Comparison of ENCODE assay signal across 14 cellular contexts in genomic region chr3:60055765-60056164, GRCh38.
DNase-seq lines count a peak whose midpoint lies in the region; ATAC-seq and TF ChIP-seq lines count a peak whose summit lies in the region.
"Had no signal": no experiment of that assay in that cellular context is flagged by ENCODE, and none has a peak within 500 bp of the region (broad histone marks: within the 10 kb centered on the region; RNA-seq: fewer than 3 reads in every experiment).

No MANE protein-coding gene starts in this region.

- no peak overlapping the region for H3K27ac Mint-ChIP-seq in activated naive CD8-positive, alpha-beta T cell treated with anti-CD3 and anti-CD28 coated beads, Interleukin-2, amount 50 U/mL, for 24 hours
- H3K27ac Mint-ChIP-seq: activated B cell treated with CpG ODN at 0.5 μM for 24 hours; B cell; stimulated activated effector memory CD8-positive, alpha-beta T cell treated with anti-CD3 and anti-CD28 coated beads, Interleukin-12 subunit alpha, Interleukin-12 subunit beta, amount 100 ng/mL, for 72 hours had no signal

- peaks cover 5% of the 10 kb centered on the region for H3K9me3 Mint-ChIP-seq in activated T-cell treated with anti-CD3 and anti-CD28 coated beads, Interleukin-2, amount 50 U/mL, for 4 hours
- peaks cover 13% of the 10 kb centered on the region for H3K9me3 Mint-ChIP-seq in activated naive CD8-positive, alpha-beta T cell treated with anti-CD3 and anti-CD28 coated beads, Interleukin-2, amount 50 U/mL, for 24 hours
- H3K9me3 Mint-ChIP-seq: activated B cell treated with CpG ODN at 0.5 μM for 24 hours had no signal

- DNase-seq in activated T-cell treated with anti-CD3 and anti-CD28 coated beads, Interleukin-2, amount 50 U/mL, for 4 hours = no peak
- no peak for DNase-seq in activated T-cell treated with anti-CD3 and anti-CD28 coated beads for 4 hours
- DNase-seq in HS-27A (ENCODE audit: low read depth) = peak; percentile 26
- DNase-seq in activated naive CD8-positive, alpha-beta T cell treated with anti-CD3 and anti-CD28 coated beads, Interleukin-2, amount 50 U/mL, for 24 hours = no peak
- DNase-seq in non-pigmented ciliary epithelial cell (ENCODE audit: low read depth) = peak; percentile 2
- DNase-seq in spleen = no peak
- DNase-seq in NCI-H2081 (lab: John Stamatoyannopoulos, UW) = no peak
- DNase-seq: activated B cell treated with CpG ODN at 0.5 μM for 24 hours, NCI-H2107 had no signal

- H3K4me3 Mint-ChIP-seq in activated T-cell treated with anti-CD3 and anti-CD28 coated beads, Interleukin-2, amount 50 U/mL, for 4 hours = peak overlapping the region; percentile 53
- H3K4me3 Mint-ChIP-seq in activated naive CD8-positive, alpha-beta T cell treated with anti-CD3 and anti-CD28 coated beads, Interleukin-2, amount 50 U/mL, for 24 hours = no peak overlapping the region
- H3K4me3 Mint-ChIP-seq: activated B cell treated with CpG ODN at 0.5 μM for 24 hours; B cell; stimulated activated effector memory CD8-positive, alpha-beta T cell treated with anti-CD3 and anti-CD28 coated beads, Interleukin-12 subunit alpha, Interleukin-12 subunit beta, amount 100 ng/mL, for 72 hours had no signal

- peak; percentile 44 to 46 for ATAC-seq in activated T-cell treated with anti-CD3 and anti-CD28 coated beads, Interleukin-2, amount 50 U/mL, for 4 hours
- peak; percentile 34 for ATAC-seq in activated naive CD8-positive, alpha-beta T cell treated with anti-CD3 and anti-CD28 coated beads, Interleukin-2, amount 50 U/mL, for 24 hours
- ATAC-seq in HG03460 (IDR thresholded peaks at IDR 0.05; ENCODE audit: unreplicated experiment) = no peak
- ATAC-seq: HCT116; stimulated activated effector memory CD8-positive, alpha-beta T cell treated with anti-CD3 and anti-CD28 coated beads, Interleukin-12 subunit alpha, Interleukin-12 subunit beta, amount 100 ng/mL, for 72 hours had no signal

- TF ChIP-seq CTCF in spleen (IDR thresholded peaks at IDR 0.05 in 8 of 11, conservative IDR thresholded peaks at IDR 0.05 in 3 of 11) = no peak

- peaks cover 0 to 12% (median 3%) of the 10 kb centered on the region in 8 donors for H3K9me3 ChIP-seq in spleen
- H3K9me3 ChIP-seq: prostate gland had no signal

- H3K4me3 ChIP-seq in spleen = no peak overlapping the region
- H3K4me3 ChIP-seq: prostate gland had no signal

- H3K36me3 ChIP-seq in spleen = no peaks in the 10 kb centered on the region
- H3K36me3 ChIP-seq: prostate gland had no signal

- no peaks in the 10 kb centered on the region for H3K4me1 ChIP-seq in spleen
- H3K4me1 ChIP-seq: prostate gland had no signal

- no peaks in the 10 kb centered on the region for H3K27me3 Mint-ChIP-seq in activated T-cell treated with anti-CD3 and anti-CD28 coated beads, Interleukin-2, amount 50 U/mL, for 4 hours (ENCODE audit: low read depth)
- no peaks in the 10 kb centered on the region for H3K27me3 Mint-ChIP-seq in activated naive CD8-positive, alpha-beta T cell treated with anti-CD3 and anti-CD28 coated beads, Interleukin-2, amount 50 U/mL, for 24 hours
- H3K27me3 Mint-ChIP-seq: activated B cell treated with CpG ODN at 0.5 μM for 24 hours had no signal

- TF ChIP-seq POLR2A in spleen (IDR thresholded peaks at IDR 0.05) = no peak

- no peaks in the 10 kb centered on the region for H3K27me3 ChIP-seq in spleen (replicated peaks in 1 of 7)

- H3K36me3 Mint-ChIP-seq in activated T-cell treated with anti-CD3 and anti-CD28 coated beads, Interleukin-2, amount 50 U/mL, for 4 hours (ENCODE audit: insufficient read depth) = peaks cover 10% of the 10 kb centered on the region
- peaks cover 3% of the 10 kb centered on the region for H3K36me3 Mint-ChIP-seq in activated naive CD8-positive, alpha-beta T cell treated with anti-CD3 and anti-CD28 coated beads, Interleukin-2, amount 50 U/mL, for 24 hours (ENCODE audit: low read depth)
- H3K36me3 Mint-ChIP-seq: stimulated activated effector memory CD8-positive, alpha-beta T cell treated with anti-CD3 and anti-CD28 coated beads, Interleukin-12 subunit alpha, Interleukin-12 subunit beta, amount 100 ng/mL, for 72 hours had no signal

- WGBS in spleen, 5 donors = 64 to 85% (median 69%) methylated on average over 6 of the region's 6 CpGs

- intact Hi-C loops in spleen (cut with DNase I; ENCODE audit: low total_unique reads) = no loop called here

- no peak overlapping the region for H3K27ac ChIP-seq in spleen
- H3K27ac ChIP-seq: prostate gland had no signal

- peaks cover 60% of the 10 kb centered on the region for H3K4me1 Mint-ChIP-seq in activated T-cell treated with anti-CD3 and anti-CD28 coated beads, Interleukin-2, amount 50 U/mL, for 4 hours (ENCODE audit: low read depth)
- H3K4me1 Mint-ChIP-seq in activated naive CD8-positive, alpha-beta T cell treated with anti-CD3 and anti-CD28 coated beads, Interleukin-2, amount 50 U/mL, for 24 hours = peaks cover 34% of the 10 kb centered on the region
- H3K4me1 Mint-ChIP-seq: activated B cell treated with CpG ODN at 0.5 μM for 24 hours, B cell had no signal

Comparison
In these comparisons a context has a peak if more than half of its experiments do, and no peak if none do; other contexts are left out.
1. DNase-seq: peak in HS-27A (single experiment) and non-pigmented ciliary epithelial cell (single experiment); none in activated T-cell treated with anti-CD3 and anti-CD28 coated beads, Interleukin-2, amount 50 U/mL, for 4 hours (single experiment), activated T-cell treated with anti-CD3 and anti-CD28 coated beads for 4 hours (single experiment), activated naive CD8-positive, alpha-beta T cell treated with anti-CD3 and anti-CD28 coated beads, Interleukin-2, amount 50 U/mL, for 24 hours (single experiment), spleen (single experiment) and NCI-H2081 (0 of 2).